In the genomic region with DNA sequence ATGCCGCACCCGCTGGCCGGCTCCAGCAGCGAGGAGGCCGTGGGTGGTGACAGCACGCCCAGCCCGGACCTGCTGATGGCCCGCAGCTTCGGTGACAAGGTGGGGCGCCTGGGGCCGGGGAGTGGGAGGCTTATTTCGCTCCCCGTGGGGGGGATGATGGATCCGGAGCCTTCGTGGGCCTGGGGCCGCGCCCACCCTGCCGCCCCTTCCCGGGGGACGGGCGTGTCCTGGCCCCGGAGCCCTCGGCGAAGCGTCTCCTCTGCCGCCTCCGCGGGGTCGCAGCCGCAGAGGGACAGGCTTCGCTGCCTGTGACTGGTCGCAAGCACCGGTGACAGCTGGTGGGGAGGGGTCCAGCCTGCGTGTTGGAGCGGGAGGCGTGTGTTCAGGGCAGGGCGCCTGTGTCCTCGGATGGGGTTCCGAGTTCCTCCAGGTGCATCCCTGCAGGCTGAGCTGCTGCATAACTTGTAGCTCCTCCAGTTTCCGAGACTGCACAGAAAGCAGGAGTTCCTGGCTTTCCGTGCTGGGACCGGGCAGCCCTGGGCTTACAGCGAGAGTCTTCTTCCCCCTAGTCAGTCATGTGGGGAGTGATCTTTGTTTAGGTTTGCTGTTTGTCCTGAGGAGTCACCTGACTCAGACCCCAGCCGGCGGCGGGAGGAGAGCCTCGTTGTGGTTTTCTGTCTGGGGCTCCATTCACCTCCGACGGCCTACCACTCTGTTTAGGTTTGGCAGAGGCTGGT, we compare ENCODE assay signal across 1 cellular context.
A peak's percentile ranks its signal among the peaks of the same experiment; 100 is the strongest.
TF ChIP-seq lines count a peak whose summit lies in the region.

No MANE protein-coding gene starts in this region.

TF ChIP-seq in HEK293, 187 proteins besides CTCF, POLR2A, EP300 and RAD21 (continued from another document and continues in another):
- TF ChIP-seq PRDM4 (tag by site-specific recombination; IDR thresholded peaks at IDR 0.05) (no peak), WT1 (tag by site-specific recombination; IDR thresholded peaks at IDR 0.05) (peak; percentile 62), KLF9 (tag by site-specific recombination; IDR thresholded peaks at IDR 0.05; ENCODE audit: low read depth) (peak; percentile 77), ZFP69B (tag by site-specific recombination; IDR thresholded peaks at IDR 0.05) (no peak), KLF16 (tag by site-specific recombination; IDR thresholded peaks at IDR 0.05) (0 out of 2 replicates have a peak, but pooled peaks have one; percentile 40), ZNF10 (tag by site-specific recombination; IDR thresholded peaks at IDR 0.05) (no peak), ZBTB7A (tag by site-specific recombination; IDR thresholded peaks at IDR 0.05; ENCODE audit: low read depth) (no peak), ZNF747 (tag by site-specific recombination; IDR thresholded peaks at IDR 0.05) (no peak), HOXA7 (CRISPR knock-in tag; IDR thresholded peaks at IDR 0.05; ENCODE audit: borderline replicate concordance) (no peak), OSR2 (tag by site-specific recombination; IDR thresholded peaks at IDR 0.05) (no peak), ZNF600 (tag by site-specific recombination; IDR thresholded peaks at IDR 0.05) (peak; percentile 63; the same call in 1 of the 2 replicates), PRDM2 (tag by site-specific recombination; IDR thresholded peaks at IDR 0.05; ENCODE audit: borderline replicate concordance) (no peak), ZNF677 (tag by site-specific recombination; IDR thresholded peaks at IDR 0.05) (no peak), ZSCAN18 (tag by site-specific recombination; IDR thresholded peaks at IDR 0.05) (no peak), ZBTB20 (tag by site-specific recombination; IDR thresholded peaks at IDR 0.05) (peak; percentile 69; the same call in 1 of the 2 replicates), ZNF501 (tag by site-specific recombination; IDR thresholded peaks at IDR 0.05) (no peak), ZEB2 (tag by site-specific recombination; IDR thresholded peaks at IDR 0.05) (no peak), ZNF544 (tag by site-specific recombination; IDR thresholded peaks at IDR 0.05) (no peak), ZNF830 (tag by site-specific recombination; IDR thresholded peaks at IDR 0.05; ENCODE audit: low read depth) (no peak), YY2 (tag by site-specific recombination; IDR thresholded peaks at IDR 0.05) (no peak), SCRT2 (tag by site-specific recombination; IDR thresholded peaks at IDR 0.05) (peak; percentile 73), YY1 (tag by site-specific recombination; IDR thresholded peaks at IDR 0.05) (no peak), TCF7L2 (IDR thresholded peaks at IDR 0.05; ENCODE audit: borderline replicate concordance, low read depth, low read length) (no peak), IKZF3 (tag by site-specific recombination; IDR thresholded peaks at IDR 0.05) (no peak), ZNF146 (tag by site-specific recombination; IDR thresholded peaks at IDR 0.05) (0 out of 2 replicates have a peak, but pooled peaks have one; percentile 3), ZNF549 (tag by site-specific recombination; IDR thresholded peaks at IDR 0.05) (no peak), ZSCAN16 (tag by site-specific recombination; IDR thresholded peaks at IDR 0.05) (no peak), ZNF776 (tag by site-specific recombination; IDR thresholded peaks at IDR 0.05; ENCODE audit: borderline replicate concordance) (no peak), KLF1 (tag by site-specific recombination; IDR thresholded peaks at IDR 0.05) (peak; percentile 58; the same call in 1 of the 2 replicates), ZNF558 (tag by site-specific recombination; IDR thresholded peaks at IDR 0.05) (no peak), ZNF24 (tag by site-specific recombination; IDR thresholded peaks at IDR 0.05) (no peak), ZNF792 (tag by site-specific recombination; IDR thresholded peaks at IDR 0.05) (no peak), ZNF571 (tag by site-specific recombination; IDR thresholded peaks at IDR 0.05) (no peak), ZNF19 (tag by site-specific recombination; IDR thresholded peaks at IDR 0.05; ENCODE audit: low read depth) (no peak)
- TF ChIP-seq, protein P1, sequence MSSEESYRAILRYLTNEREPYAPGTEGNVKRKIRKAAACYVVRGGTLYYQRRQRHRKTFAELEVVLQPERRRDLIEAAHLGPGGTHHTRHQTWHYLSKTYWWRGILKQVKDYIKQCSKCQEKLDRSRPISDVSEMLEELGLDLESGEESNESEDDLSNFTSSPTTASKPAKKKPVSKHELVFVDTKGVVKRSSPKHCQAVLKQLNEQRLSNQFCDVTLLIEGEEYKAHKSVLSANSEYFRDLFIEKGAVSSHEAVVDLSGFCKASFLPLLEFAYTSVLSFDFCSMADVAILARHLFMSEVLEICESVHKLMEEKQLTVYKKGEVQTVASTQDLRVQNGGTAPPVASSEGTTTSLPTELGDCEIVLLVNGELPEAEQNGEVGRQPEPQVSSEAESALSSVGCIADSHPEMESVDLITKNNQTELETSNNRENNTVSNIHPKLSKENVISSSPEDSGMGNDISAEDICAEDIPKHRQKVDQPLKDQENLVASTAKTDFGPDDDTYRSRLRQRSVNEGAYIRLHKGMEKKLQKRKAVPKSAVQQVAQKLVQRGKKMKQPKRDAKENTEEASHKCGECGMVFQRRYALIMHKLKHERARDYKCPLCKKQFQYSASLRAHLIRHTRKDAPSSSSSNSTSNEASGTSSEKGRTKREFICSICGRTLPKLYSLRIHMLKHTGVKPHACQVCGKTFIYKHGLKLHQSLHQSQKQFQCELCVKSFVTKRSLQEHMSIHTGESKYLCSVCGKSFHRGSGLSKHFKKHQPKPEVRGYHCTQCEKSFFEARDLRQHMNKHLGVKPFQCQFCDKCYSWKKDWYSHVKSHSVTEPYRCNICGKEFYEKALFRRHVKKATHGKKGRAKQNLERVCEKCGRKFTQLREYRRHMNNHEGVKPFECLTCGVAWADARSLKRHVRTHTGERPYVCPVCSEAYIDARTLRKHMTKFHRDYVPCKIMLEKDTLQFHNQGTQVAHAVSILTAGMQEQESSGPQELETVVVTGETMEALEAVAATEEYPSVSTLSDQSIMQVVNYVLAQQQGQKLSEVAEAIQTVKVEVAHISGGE (tag by site-specific recombination; conservative IDR thresholded peaks at IDR 0.05; ENCODE audit: low read depth), result peak; percentile 63
- TF ChIP-seq, protein P2, sequence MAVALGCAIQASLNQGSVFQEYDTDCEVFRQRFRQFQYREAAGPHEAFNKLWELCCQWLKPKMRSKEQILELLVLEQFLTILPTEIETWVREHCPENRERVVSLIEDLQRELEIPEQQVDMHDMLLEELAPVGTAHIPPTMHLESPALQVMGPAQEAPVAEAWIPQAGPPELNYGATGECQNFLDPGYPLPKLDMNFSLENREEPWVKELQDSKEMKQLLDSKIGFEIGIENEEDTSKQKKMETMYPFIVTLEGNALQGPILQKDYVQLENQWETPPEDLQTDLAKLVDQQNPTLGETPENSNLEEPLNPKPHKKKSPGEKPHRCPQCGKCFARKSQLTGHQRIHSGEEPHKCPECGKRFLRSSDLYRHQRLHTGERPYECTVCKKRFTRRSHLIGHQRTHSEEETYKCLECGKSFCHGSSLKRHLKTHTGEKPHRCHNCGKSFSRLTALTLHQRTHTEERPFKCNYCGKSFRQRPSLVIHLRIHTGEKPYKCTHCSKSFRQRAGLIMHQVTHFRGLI (tag by site-specific recombination; IDR thresholded peaks at IDR 0.05), result peak; percentile 64; the same call in 1 of the 2 replicates
- TF ChIP-seq, protein P3, sequence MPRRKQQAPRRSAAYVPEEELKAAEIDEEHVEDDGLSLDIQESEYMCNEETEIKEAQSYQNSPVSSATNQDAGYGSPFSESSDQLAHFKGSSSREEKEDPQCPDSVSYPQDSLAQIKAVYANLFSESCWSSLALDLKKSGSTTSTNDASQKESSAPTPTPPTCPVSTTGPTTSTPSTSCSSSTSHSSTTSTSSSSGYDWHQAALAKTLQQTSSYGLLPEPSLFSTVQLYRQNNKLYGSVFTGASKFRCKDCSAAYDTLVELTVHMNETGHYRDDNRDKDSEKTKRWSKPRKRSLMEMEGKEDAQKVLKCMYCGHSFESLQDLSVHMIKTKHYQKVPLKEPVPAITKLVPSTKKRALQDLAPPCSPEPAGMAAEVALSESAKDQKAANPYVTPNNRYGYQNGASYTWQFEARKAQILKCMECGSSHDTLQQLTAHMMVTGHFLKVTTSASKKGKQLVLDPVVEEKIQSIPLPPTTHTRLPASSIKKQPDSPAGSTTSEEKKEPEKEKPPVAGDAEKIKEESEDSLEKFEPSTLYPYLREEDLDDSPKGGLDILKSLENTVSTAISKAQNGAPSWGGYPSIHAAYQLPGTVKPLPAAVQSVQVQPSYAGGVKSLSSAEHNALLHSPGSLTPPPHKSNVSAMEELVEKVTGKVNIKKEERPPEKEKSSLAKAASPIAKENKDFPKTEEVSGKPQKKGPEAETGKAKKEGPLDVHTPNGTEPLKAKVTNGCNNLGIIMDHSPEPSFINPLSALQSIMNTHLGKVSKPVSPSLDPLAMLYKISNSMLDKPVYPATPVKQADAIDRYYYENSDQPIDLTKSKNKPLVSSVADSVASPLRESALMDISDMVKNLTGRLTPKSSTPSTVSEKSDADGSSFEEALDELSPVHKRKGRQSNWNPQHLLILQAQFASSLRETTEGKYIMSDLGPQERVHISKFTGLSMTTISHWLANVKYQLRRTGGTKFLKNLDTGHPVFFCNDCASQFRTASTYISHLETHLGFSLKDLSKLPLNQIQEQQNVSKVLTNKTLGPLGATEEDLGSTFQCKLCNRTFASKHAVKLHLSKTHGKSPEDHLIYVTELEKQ (tag by site-specific recombination; IDR thresholded peaks at IDR 0.05; ENCODE audit: borderline replicate concordance), result no peak
